Comparison of ENCODE assay signal across 22 cellular contexts in genomic region chr6:70423189-70424133, GRCh38. TPM values are rescaled to one million over a fixed set of nuclear protein-coding genes. Genes with fewer than 3 reads are reported as not detected.
A peak's percentile ranks its signal among the peaks of the same experiment; 100 is the strongest.
DNase-seq lines count a peak whose midpoint lies in the region; ATAC-seq, FAIRE-seq and TF ChIP-seq lines count a peak whose summit lies in the region.
"Had no signal": no experiment of that assay in that cellular context is flagged by ENCODE, and none has a peak within 500 bp of the region (broad histone marks: within the 10 kb centered on the region; RNA-seq: fewer than 3 reads in every experiment).

No MANE protein-coding gene starts in this region.

- no peaks in the 10 kb centered on the region for H3K4me1 Mint-ChIP-seq in activated T-cell treated with anti-CD3 and anti-CD28 coated beads, Interleukin-2, amount 50 U/mL, for 72 hours (ENCODE audit: low read depth)

- H3K27me3 Mint-ChIP-seq in activated T-cell treated with anti-CD3 and anti-CD28 coated beads, Interleukin-2, amount 50 U/mL, for 72 hours (ENCODE audit: low read depth): no peaks in the 10 kb centered on the region

- no peaks in the 10 kb centered on the region for H3K9me3 ChIP-seq in uterus
- H3K9me3 ChIP-seq: SJCRH30 had no signal

- no peak overlapping the region for H3K4me3 ChIP-seq in uterus
- H3K4me3 ChIP-seq: SJCRH30 had no signal

- H3K27ac ChIP-seq in uterus: peak overlapping the region; percentile 33 to 50
- H3K27ac ChIP-seq: 22Rv1, SJCRH30 had no signal

- no peak for TF ChIP-seq CTCF in uterus (IDR thresholded peaks at IDR 0.05)

- no peaks in the 10 kb centered on the region for H3K36me3 ChIP-seq in uterus

- H3K36me3 Mint-ChIP-seq in activated T-cell treated with anti-CD3 and anti-CD28 coated beads, Interleukin-2, amount 50 U/mL, for 72 hours (ENCODE audit: insufficient read depth in 2 of 2): peaks cover 2 to 4% of the 10 kb centered on the region in 2 donors

- no peak for ATAC-seq in activated T-cell treated with anti-CD3 and anti-CD28 coated beads, Interleukin-2, amount 50 U/mL, for 72 hours (replicated peaks in 1 of 2)
- no peak for ATAC-seq in HG02678 (IDR thresholded peaks at IDR 0.05; ENCODE audit: unreplicated experiment)
- ATAC-seq in HG03175 (IDR thresholded peaks at IDR 0.05; ENCODE audit: unreplicated experiment): no peak
- ATAC-seq: CD8-positive, alpha-beta T cell had no signal

- no peaks in the 10 kb centered on the region for H3K4me1 ChIP-seq in uterus
- H3K4me1 ChIP-seq: SJCRH30 had no signal

- peak; percentile 94 for FAIRE-seq in endometrium (lab: Jason Lieb, UNC)
- FAIRE-seq: RCC 7860 had no signal

- no peak for DNase-seq in activated T-cell treated with anti-CD3 and anti-CD28 coated beads, Interleukin-2, amount 50 U/mL, for 72 hours
- DNase-seq in activated T-cell treated with anti-CD3 and anti-CD28 coated beads for 4 hours (no peak), left kidney (ENCODE audit: low read depth, low spot score) (peak; percentile 49), uterus (no peak), DMS153 (lab: John Stamatoyannopoulos, UW) (no peak)
- DNase-seq: AML-193; C1 segment of cervical spinal cord; CD8-positive, alpha-beta T cell; GDM1; H7; NCI-H1105; NCI-H146; NCI-H2029; NCI-H226; NCI-H510A treated with DMSO at 0.1 percent for 48 hours; NCI-H82; SJCRH30 had no signal

- intact Hi-C loops in uterus (cut with DNase I; ENCODE audit: low total_unique reads): no loop called here

- TF ChIP-seq POLR2A in uterus (IDR thresholded peaks at IDR 0.05): no peak

- H3K9me3 Mint-ChIP-seq in activated T-cell treated with anti-CD3 and anti-CD28 coated beads, Interleukin-2, amount 50 U/mL, for 72 hours: no peaks in the 10 kb centered on the region
- H3K9me3 Mint-ChIP-seq: CD8-positive, alpha-beta T cell had no signal

- H3K4me3 Mint-ChIP-seq in activated T-cell treated with anti-CD3 and anti-CD28 coated beads, Interleukin-2, amount 50 U/mL, for 72 hours: no peak overlapping the region
- H3K4me3 Mint-ChIP-seq: CD8-positive, alpha-beta T cell had no signal

- H3K27ac Mint-ChIP-seq in activated T-cell treated with anti-CD3 and anti-CD28 coated beads, Interleukin-2, amount 50 U/mL, for 72 hours: peak overlapping the region; percentile 27
- H3K27ac Mint-ChIP-seq: CD8-positive, alpha-beta T cell had no signal

- no peaks in the 10 kb centered on the region for H3K27me3 ChIP-seq in uterus
- H3K27me3 ChIP-seq: SJCRH30 had no signal

RNA-seq across cellular contexts. Expression of gene FAM135A, which starts 10.2 kb away (rescaled TPM):
- 10 to 100 TPM; 11.4 to 12.6 TPM for total RNA-seq in activated T-cell treated with anti-CD3 and anti-CD28 coated beads, Interleukin-2, amount 50 U/mL, for 72 hours
- total RNA-seq in uterus: 10 to 100 TPM; 17.1 to 99.5 (median 35.8) TPM
